6 cellular contexts compared by ENCODE assay signal in genomic region chr20:60986757-60987156, GRCh38.
"Had no signal": no experiment of that assay in that cellular context is flagged by ENCODE, and none has a peak within 500 bp of the region (broad histone marks: within the 10 kb centered on the region; RNA-seq: fewer than 3 reads in every experiment).

No MANE protein-coding gene starts in this region.

- ATAC-seq: GM23338, HepG2 had no signal

- H2AFZ ChIP-seq: GM23338 had no signal

- H3K4me3 ChIP-seq: GM23338 had no signal

- H3K4me2 ChIP-seq: GM23338 had no signal

- H3K27ac ChIP-seq: HL-60 had no signal

- DNase-seq: H9, HCEC 1CT, KBM-7 had no signal
